ENCODE assay signal across 20 cellular contexts in the genomic region with DNA sequence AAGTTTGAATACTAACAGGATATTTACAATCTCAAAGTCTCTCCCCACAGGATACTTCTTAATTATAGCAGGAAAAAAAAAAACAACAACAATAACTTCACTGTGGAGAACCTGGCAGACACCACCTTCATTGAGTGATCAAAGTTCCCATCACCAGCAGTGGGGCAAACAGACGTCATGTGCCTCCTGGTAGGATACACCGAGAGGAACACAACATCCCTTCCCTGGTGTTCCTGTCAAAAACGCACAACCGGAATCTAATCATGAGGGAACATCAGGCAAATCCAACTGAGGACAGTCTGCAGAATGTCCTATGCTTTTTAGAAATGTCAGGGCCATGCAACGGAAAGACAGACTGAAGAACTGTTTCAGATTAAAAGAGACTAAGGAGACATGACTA.
DNase-seq lines count a peak whose midpoint lies in the region; ATAC-seq and TF ChIP-seq lines count a peak whose summit lies in the region.
"Had no signal": no experiment of that assay in that cellular context is flagged by ENCODE, and none has a peak within 500 bp of the region (broad histone marks: within the 10 kb centered on the region; RNA-seq: fewer than 3 reads in every experiment).

No MANE protein-coding gene starts in this region.

- H2BK120ac ChIP-seq in trophoblast cell (ENCODE audit: insufficient read depth, low read length, poor library complexity), result no peak overlapping the region

- H3K4ac ChIP-seq in trophoblast cell (ENCODE audit: low read depth, low read length), result peak overlapping the region; percentile 40

- no peak overlapping the region for H3K4me3 ChIP-seq in right lobe of liver
- no peak overlapping the region for H3K4me3 ChIP-seq in trophoblast cell (ENCODE audit: low read depth, low read length)
- H3K4me3 ChIP-seq: GM12878 had no signal

- no peak overlapping the region for H2BK5ac ChIP-seq in trophoblast cell (ENCODE audit: low read depth, low read length, poor library complexity)

- H4K91ac ChIP-seq in trophoblast cell (ENCODE audit: low read depth, low read length), result no peak overlapping the region

- intact Hi-C loops in natural killer cell (cut with micrococcal nuclease), result no loop called here
- intact Hi-C loops in right lobe of liver (cut with DNase I), result no loop called here

- ATAC-seq in natural killer cell treated with Interleukin-12 subunit alpha and Interleukin-12 subunit beta and Interleukin-15 and Interleukin-18, amount 100 ng/mL, for 72 hours, result no peak
- ATAC-seq in natural killer cell (no peak), right lobe of liver (peak; percentile 92 to 96 (median 92)), HG03025 (IDR thresholded peaks at IDR 0.05; ENCODE audit: low FRiP score, unreplicated experiment) (no peak)
- ATAC-seq: GM12878 had no signal

- no peak overlapping the region for H3K27ac Mint-ChIP-seq in natural killer cell treated with Interleukin-12 subunit alpha and Interleukin-12 subunit beta and Interleukin-15 and Interleukin-18, amount 100 ng/mL, for 72 hours
- no peak overlapping the region for H3K27ac Mint-ChIP-seq in natural killer cell
- H3K27ac Mint-ChIP-seq: CD4-positive, CD25-positive, alpha-beta regulatory T cell; CD8-positive, alpha-beta memory T cell; H9 had no signal

- H3K27ac ChIP-seq in right lobe of liver (peak overlapping the region in 2 of 3 donors; percentile 19 to 45), trophoblast cell (ENCODE audit: low read depth, low read length) (no peak overlapping the region)
- H3K27ac ChIP-seq: HL-60 had no signal

- H2BK12ac ChIP-seq in trophoblast cell (ENCODE audit: low read length), result no peak overlapping the region

- DNase-seq in natural killer cell treated with Interleukin-12 subunit alpha and Interleukin-12 subunit beta and Interleukin-15 and Interleukin-18, amount 100 ng/mL, for 72 hours (ENCODE audit: low spot score), result peak; percentile 2
- DNase-seq in natural killer cell (no peak), right lobe of liver (peak in 1 of 3 donors; percentile 78), trophoblast cell (no peak), SW 1271 (lab: John Stamatoyannopoulos, UW) (no peak)
- DNase-seq in stimulated activated CD4-positive, alpha-beta T cell treated with anti-CD3 and anti-CD28 coated beads, Interleukin-1b, Interleukin-23, amount 100 ng/mL, for 48 hours, result no peak
- DNase-seq: BE2C; C1 segment of cervical spinal cord; CD4-positive, CD25-positive, alpha-beta regulatory T cell; CD8-positive, alpha-beta memory T cell; COR-L47; DMS 273 treated with DMSO at 0.1 percent for 48 hours; DMS53; DND-41; EL; H9; IMR-90 had no signal

- no peaks in the 10 kb centered on the region for H3K79me1 ChIP-seq in trophoblast cell (ENCODE audit: low read length)

- H4K12ac ChIP-seq in trophoblast cell (ENCODE audit: low read depth, low read length), result no peak overlapping the region

- H3K9ac ChIP-seq in trophoblast cell (ENCODE audit: low read length), result no peak overlapping the region

- H3K23ac ChIP-seq in trophoblast cell (ENCODE audit: low read length), result no peak overlapping the region

- no peaks in the 10 kb centered on the region for H3K9me3 Mint-ChIP-seq in natural killer cell treated with Interleukin-12 subunit alpha and Interleukin-12 subunit beta and Interleukin-15 and Interleukin-18, amount 100 ng/mL, for 72 hours
- H3K9me3 Mint-ChIP-seq in natural killer cell, result no peaks in the 10 kb centered on the region
- H3K9me3 Mint-ChIP-seq: CD4-positive, CD25-positive, alpha-beta regulatory T cell; H9 had no signal

- no peak overlapping the region for H3K4me2 ChIP-seq in trophoblast cell (ENCODE audit: low read length)

- no peaks in the 10 kb centered on the region for H3K4me1 Mint-ChIP-seq in natural killer cell treated with Interleukin-12 subunit alpha and Interleukin-12 subunit beta and Interleukin-15 and Interleukin-18, amount 100 ng/mL, for 72 hours (ENCODE audit: low read depth in 2 of 2)
- H3K4me1 Mint-ChIP-seq in natural killer cell, result peaks cover 6 to 7% of the 10 kb centered on the region in 2 donors
- H3K4me1 Mint-ChIP-seq: CD4-positive, CD25-positive, alpha-beta regulatory T cell; CD8-positive, alpha-beta memory T cell had no signal

- no peak overlapping the region for H2AFZ ChIP-seq in trophoblast cell (ENCODE audit: insufficient read depth, low read length, poor library complexity)

- no peak overlapping the region for H3K4me3 Mint-ChIP-seq in natural killer cell treated with Interleukin-12 subunit alpha and Interleukin-12 subunit beta and Interleukin-15 and Interleukin-18, amount 100 ng/mL, for 72 hours
- no peak overlapping the region for H3K4me3 Mint-ChIP-seq in natural killer cell
- H3K4me3 Mint-ChIP-seq: CD4-positive, CD25-positive, alpha-beta regulatory T cell; CD8-positive, alpha-beta memory T cell; H9 had no signal

- no peak overlapping the region for H4K8ac ChIP-seq in trophoblast cell (ENCODE audit: low read depth, low read length)

- no peak overlapping the region for H3K18ac ChIP-seq in trophoblast cell (ENCODE audit: low read length)

- H3K9me3 ChIP-seq in right lobe of liver (no peaks in the 10 kb centered on the region), trophoblast cell (ENCODE audit: insufficient read depth, low read depth, low read length) (no peaks in the 10 kb centered on the region)
- H3K9me3 ChIP-seq: BE2C had no signal

- H3K27me3 ChIP-seq in right lobe of liver, result no peaks in the 10 kb centered on the region
- no peaks in the 10 kb centered on the region for H3K27me3 ChIP-seq in trophoblast cell (ENCODE audit: insufficient read depth, low read length)
- H3K27me3 ChIP-seq: BE2C had no signal

- peaks cover 3% of the 10 kb centered on the region for H3K79me2 ChIP-seq in trophoblast cell (ENCODE audit: control insufficient read depth, insufficient read depth, low read length, poor library complexity)

- H3K27me3 Mint-ChIP-seq in natural killer cell treated with Interleukin-12 subunit alpha and Interleukin-12 subunit beta and Interleukin-15 and Interleukin-18, amount 100 ng/mL, for 72 hours, result no peaks in the 10 kb centered on the region
- no peaks in the 10 kb centered on the region for H3K27me3 Mint-ChIP-seq in natural killer cell (ENCODE audit: low read depth in 2 of 2)
- H3K27me3 Mint-ChIP-seq: CD4-positive, CD25-positive, alpha-beta regulatory T cell had no signal

- no peak overlapping the region for H3K14ac ChIP-seq in trophoblast cell (ENCODE audit: low read length)

- 18% methylated on average over 5 of the region's 5 CpGs for WGBS in right lobe of liver (ENCODE audit: insufficient coverage, low coverage, low lambda C conversion rate, missing lambda C conversion rate)
- WGBS in trophoblast cell (ENCODE audit: extremely low coverage, insufficient coverage, insufficient read length), result no CpG with 5 or more reads among the region's 5 CpGs

- no peaks in the 10 kb centered on the region for H3K36me3 Mint-ChIP-seq in natural killer cell treated with Interleukin-12 subunit alpha and Interleukin-12 subunit beta and Interleukin-15 and Interleukin-18, amount 100 ng/mL, for 72 hours
- H3K36me3 Mint-ChIP-seq in natural killer cell, result no peaks in the 10 kb centered on the region
- H3K36me3 Mint-ChIP-seq: CD4-positive, CD25-positive, alpha-beta regulatory T cell; CD8-positive, alpha-beta memory T cell had no signal

- H3K4me1 ChIP-seq in right lobe of liver (peaks cover 0 to 9% (median 0%) of the 10 kb centered on the region in 4 donors), trophoblast cell (ENCODE audit: control insufficient read depth in 1 of 2, insufficient read depth in 2 of 2, low read length in 2 of 2) (peaks cover 0 to 13% of the 10 kb centered on the region in 2 experiments)

- H2AK5ac ChIP-seq in trophoblast cell (ENCODE audit: low read length), result no peak overlapping the region

- no peak for TF ChIP-seq CTCF in natural killer cell (IDR thresholded peaks at IDR 0.05)
- TF ChIP-seq CTCF in right lobe of liver (IDR thresholded peaks at IDR 0.05), result no peak

- H3K36me3 ChIP-seq in right lobe of liver (no peaks in the 10 kb centered on the region), trophoblast cell (ENCODE audit: control insufficient read depth in 1 of 2, insufficient read depth in 2 of 2, low read length in 2 of 2) (peaks cover 0 to 3% of the 10 kb centered on the region in 2 experiments)

- peak; percentile 16 for TF ChIP-seq POLR2A in right lobe of liver (IDR thresholded peaks at IDR 0.05)

Comparison
In these comparisons a context has a peak if more than half of its experiments do, and no peak if none do; other contexts are left out.
1. ATAC-seq: peak in right lobe of liver (4 of 4); none in natural killer cell treated with Interleukin-12 subunit alpha and Interleukin-12 subunit beta and Interleukin-15 and Interleukin-18, amount 100 ng/mL, for 72 hours (0 of 2), natural killer cell (0 of 3) and HG03025 (single experiment).